Comparison of ENCODE assay signal across 1 cellular context in the genomic region with DNA sequence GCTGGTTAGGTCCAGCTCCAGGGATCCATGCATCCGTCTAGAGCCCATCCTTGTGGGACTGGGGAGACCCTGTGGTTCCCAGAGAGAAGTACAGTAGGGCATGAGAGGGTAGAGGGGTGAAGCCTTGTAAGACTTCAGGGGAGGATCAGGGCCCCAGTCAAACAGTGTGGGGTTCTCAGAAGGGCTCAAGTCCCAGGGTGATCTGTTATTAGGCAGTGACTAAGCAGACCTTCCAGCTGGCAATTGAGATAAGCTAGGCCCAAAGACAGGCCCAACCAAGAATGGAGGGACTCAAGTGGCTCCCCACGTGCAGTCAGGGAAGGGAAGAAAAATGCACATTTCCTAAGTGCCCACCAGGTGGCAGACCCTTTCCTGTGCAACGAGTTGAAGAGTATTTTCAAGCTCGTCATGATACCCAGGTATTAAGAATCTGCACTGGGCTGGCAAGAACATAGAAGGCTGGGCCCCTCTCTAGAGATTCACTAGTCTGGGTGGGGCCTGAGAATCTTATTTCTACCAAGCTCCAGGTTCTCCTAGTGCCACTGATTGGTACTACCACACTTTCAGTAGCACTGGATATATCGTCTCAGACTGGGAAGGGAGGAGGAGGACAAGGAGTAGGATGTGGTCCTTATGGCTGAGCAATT.
TF ChIP-seq lines count a peak whose summit lies in the region.

No MANE protein-coding gene starts in this region.

TF ChIP-seq in K562, 482 proteins besides CTCF, POLR2A, EP300 and RAD21 (continued from another document and continues in another):
- TF ChIP-seq, protein P1, sequence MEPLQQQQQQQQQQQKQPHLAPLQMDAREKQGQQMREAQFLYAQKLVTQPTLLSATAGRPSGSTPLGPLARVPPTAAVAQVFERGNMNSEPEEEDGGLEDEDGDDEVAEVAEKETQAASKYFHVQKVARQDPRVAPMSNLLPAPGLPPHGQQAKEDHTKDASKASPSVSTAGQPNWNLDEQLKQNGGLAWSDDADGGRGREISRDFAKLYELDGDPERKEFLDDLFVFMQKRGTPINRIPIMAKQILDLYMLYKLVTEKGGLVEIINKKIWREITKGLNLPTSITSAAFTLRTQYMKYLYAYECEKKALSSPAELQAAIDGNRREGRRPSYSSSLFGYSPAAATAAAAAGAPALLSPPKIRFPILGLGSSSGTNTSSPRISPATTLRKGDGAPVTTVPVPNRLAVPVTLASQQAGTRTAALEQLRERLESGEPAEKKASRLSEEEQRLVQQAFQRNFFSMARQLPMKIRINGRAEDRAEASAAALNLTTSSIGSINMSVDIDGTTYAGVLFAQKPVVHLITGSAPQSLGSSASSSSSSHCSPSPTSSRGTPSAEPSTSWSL (CRISPR knock-in tag; IDR thresholded peaks at IDR 0.05; ENCODE audit: borderline replicate concordance), result no peak
- TF ChIP-seq SMARCE1 (IDR thresholded peaks at IDR 0.05) (peak; percentile 95), CREB1 (IDR thresholded peaks at IDR 0.05) (no peak), CREB1 (CRISPR knock-in tag; IDR thresholded peaks at IDR 0.05) (no peak), GABPB2 (CRISPR knock-in tag; conservative IDR thresholded peaks at IDR 0.05) (no peak), KAT8 (IDR thresholded peaks at IDR 0.05; ENCODE audit: low read depth) (no peak), SOX6 (IDR thresholded peaks at IDR 0.05) (peak; percentile 83), SRSF3 (IDR thresholded peaks at IDR 0.05; ENCODE audit: insufficient read depth, low read length) (no peak), KAT7 (CRISPR knock-in tag; IDR thresholded peaks at IDR 0.05; ENCODE audit: borderline replicate concordance) (no peak), ZBED1 (IDR thresholded peaks at IDR 0.05) (no peak), SIN3B (IDR thresholded peaks at IDR 0.05; ENCODE audit: low read depth) (no peak), ARID2 (IDR thresholded peaks at IDR 0.05) (no peak), NELFE (IDR thresholded peaks at IDR 0.05; ENCODE audit: insufficient read depth, insufficient read length) (no peak), ZEB2 (IDR thresholded peaks at IDR 0.05) (0 out of 2 replicates have a peak, but pooled peaks have one; percentile 51), ZNF274 (IDR thresholded peaks at IDR 0.05; ENCODE audit: borderline replicate concordance, low read depth, low read length) (no peak), ZNF79 (CRISPR knock-in tag; IDR thresholded peaks at IDR 0.05; ENCODE audit: low read depth) (no peak), MYBL2 (IDR thresholded peaks at IDR 0.05; ENCODE audit: low read depth) (no peak), MYBL2 (CRISPR knock-in tag; IDR thresholded peaks at IDR 0.05; ENCODE audit: borderline replicate concordance) (no peak), MYC (IDR thresholded peaks at IDR 0.05; ENCODE audit: low read depth, low read length) (peak; percentile 95), MYC (CRISPR knock-in tag; IDR thresholded peaks at IDR 0.05; ENCODE audit: borderline replicate concordance, low read depth) (no peak), GATAD2B (IDR thresholded peaks at IDR 0.05; ENCODE audit: borderline replicate concordance) (peak; percentile 60; the same call in 1 of the 2 replicates)
- TF ChIP-seq, protein P2, sequence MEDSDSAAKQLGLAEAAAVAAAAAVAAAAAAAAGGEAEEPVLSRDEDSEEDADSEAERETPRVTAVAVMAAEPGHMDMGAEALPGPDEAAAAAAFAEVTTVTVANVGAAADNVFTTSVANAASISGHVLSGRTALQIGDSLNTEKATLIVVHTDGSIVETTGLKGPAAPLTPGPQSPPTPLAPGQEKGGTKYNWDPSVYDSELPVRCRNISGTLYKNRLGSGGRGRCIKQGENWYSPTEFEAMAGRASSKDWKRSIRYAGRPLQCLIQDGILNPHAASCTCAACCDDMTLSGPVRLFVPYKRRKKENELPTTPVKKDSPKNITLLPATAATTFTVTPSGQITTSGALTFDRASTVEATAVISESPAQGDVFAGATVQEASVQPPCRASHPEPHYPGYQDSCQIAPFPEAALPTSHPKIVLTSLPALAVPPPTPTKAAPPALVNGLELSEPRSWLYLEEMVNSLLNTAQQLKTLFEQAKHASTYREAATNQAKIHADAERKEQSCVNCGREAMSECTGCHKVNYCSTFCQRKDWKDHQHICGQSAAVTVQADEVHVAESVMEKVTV (CRISPR knock-in tag; IDR thresholded peaks at IDR 0.05), result no peak
- TF ChIP-seq, protein P3, sequence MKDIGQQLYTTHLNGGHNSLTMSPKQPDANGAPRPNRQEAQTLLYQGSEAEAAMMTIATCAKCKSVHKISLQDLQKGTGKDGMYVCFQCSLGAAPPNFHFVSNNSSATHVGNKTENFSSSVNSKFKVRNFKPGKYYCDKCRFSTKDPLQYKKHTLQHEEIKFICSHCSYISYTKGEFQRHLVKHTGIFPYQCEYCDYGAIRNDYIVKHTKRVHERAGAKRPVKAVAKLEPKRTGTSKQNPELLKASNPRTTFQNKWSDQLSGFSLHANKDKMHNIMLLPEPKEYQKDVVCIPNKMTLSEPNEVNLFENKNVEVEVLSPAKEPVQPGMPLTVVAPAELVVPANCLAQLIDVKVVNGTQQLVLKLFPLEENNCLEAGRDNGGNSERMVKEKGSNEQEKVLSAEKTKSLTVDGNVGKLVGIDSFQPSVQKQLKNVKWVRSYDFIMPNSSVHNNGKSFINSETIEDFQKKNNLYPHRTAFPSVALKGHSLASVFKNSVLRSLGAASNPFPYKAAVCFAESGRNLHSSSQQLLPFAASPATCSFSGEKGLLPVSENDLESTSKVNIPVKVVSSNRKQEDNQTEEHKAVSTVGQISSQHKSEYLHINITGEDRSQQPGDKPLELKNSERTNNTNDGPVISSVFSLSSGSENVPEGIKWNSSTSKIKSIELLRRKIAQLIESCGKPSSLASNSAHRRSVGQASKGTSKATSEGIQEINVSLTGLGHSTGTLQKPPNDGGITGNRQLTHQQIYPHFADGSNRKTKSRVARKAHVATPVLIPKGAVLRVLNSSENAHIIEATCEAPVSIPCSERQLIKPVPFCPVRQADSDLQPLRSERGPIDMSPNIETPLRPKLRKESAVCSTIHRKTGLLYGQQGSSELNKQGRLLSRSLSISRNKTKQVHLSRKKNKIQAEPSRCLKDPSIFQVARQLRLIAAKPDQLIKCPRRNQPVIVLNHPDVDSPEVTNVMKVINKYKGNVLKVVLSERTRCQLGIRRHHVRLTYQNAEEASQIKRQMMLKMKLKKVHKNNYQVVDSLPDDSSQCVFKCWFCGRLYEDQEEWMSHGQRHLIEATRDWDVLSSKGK (CRISPR knock-in tag; IDR thresholded peaks at IDR 0.05), result no peak
- TF ChIP-seq, protein P4, sequence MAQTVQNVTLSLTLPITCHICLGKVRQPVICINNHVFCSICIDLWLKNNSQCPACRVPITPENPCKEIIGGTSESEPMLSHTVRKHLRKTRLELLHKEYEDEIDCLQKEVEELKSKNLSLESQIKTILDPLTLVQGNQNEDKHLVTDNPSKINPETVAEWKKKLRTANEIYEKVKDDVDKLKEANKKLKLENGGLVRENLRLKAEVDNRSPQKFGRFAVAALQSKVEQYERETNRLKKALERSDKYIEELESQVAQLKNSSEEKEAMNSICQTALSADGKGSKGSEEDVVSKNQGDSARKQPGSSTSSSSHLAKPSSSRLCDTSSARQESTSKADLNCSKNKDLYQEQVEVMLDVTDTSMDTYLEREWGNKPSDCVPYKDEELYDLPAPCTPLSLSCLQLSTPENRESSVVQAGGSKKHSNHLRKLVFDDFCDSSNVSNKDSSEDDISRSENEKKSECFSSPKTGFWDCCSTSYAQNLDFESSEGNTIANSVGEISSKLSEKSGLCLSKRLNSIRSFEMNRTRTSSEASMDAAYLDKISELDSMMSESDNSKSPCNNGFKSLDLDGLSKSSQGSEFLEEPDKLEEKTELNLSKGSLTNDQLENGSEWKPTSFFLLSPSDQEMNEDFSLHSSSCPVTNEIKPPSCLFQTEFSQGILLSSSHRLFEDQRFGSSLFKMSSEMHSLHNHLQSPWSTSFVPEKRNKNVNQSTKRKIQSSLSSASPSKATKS (CRISPR knock-in tag; IDR thresholded peaks at IDR 0.05), result no peak
- TF ChIP-seq, protein P5, sequence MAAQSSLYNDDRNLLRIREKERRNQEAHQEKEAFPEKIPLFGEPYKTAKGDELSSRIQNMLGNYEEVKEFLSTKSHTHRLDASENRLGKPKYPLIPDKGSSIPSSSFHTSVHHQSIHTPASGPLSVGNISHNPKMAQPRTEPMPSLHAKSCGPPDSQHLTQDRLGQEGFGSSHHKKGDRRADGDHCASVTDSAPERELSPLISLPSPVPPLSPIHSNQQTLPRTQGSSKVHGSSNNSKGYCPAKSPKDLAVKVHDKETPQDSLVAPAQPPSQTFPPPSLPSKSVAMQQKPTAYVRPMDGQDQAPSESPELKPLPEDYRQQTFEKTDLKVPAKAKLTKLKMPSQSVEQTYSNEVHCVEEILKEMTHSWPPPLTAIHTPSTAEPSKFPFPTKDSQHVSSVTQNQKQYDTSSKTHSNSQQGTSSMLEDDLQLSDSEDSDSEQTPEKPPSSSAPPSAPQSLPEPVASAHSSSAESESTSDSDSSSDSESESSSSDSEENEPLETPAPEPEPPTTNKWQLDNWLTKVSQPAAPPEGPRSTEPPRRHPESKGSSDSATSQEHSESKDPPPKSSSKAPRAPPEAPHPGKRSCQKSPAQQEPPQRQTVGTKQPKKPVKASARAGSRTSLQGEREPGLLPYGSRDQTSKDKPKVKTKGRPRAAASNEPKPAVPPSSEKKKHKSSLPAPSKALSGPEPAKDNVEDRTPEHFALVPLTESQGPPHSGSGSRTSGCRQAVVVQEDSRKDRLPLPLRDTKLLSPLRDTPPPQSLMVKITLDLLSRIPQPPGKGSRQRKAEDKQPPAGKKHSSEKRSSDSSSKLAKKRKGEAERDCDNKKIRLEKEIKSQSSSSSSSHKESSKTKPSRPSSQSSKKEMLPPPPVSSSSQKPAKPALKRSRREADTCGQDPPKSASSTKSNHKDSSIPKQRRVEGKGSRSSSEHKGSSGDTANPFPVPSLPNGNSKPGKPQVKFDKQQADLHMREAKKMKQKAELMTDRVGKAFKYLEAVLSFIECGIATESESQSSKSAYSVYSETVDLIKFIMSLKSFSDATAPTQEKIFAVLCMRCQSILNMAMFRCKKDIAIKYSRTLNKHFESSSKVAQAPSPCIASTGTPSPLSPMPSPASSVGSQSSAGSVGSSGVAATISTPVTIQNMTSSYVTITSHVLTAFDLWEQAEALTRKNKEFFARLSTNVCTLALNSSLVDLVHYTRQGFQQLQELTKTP (IDR thresholded peaks at IDR 0.05; ENCODE audit: low read depth in 1 of 2, partially characterized antibody in 2 of 2), result no peak
- TF ChIP-seq, protein P6, sequence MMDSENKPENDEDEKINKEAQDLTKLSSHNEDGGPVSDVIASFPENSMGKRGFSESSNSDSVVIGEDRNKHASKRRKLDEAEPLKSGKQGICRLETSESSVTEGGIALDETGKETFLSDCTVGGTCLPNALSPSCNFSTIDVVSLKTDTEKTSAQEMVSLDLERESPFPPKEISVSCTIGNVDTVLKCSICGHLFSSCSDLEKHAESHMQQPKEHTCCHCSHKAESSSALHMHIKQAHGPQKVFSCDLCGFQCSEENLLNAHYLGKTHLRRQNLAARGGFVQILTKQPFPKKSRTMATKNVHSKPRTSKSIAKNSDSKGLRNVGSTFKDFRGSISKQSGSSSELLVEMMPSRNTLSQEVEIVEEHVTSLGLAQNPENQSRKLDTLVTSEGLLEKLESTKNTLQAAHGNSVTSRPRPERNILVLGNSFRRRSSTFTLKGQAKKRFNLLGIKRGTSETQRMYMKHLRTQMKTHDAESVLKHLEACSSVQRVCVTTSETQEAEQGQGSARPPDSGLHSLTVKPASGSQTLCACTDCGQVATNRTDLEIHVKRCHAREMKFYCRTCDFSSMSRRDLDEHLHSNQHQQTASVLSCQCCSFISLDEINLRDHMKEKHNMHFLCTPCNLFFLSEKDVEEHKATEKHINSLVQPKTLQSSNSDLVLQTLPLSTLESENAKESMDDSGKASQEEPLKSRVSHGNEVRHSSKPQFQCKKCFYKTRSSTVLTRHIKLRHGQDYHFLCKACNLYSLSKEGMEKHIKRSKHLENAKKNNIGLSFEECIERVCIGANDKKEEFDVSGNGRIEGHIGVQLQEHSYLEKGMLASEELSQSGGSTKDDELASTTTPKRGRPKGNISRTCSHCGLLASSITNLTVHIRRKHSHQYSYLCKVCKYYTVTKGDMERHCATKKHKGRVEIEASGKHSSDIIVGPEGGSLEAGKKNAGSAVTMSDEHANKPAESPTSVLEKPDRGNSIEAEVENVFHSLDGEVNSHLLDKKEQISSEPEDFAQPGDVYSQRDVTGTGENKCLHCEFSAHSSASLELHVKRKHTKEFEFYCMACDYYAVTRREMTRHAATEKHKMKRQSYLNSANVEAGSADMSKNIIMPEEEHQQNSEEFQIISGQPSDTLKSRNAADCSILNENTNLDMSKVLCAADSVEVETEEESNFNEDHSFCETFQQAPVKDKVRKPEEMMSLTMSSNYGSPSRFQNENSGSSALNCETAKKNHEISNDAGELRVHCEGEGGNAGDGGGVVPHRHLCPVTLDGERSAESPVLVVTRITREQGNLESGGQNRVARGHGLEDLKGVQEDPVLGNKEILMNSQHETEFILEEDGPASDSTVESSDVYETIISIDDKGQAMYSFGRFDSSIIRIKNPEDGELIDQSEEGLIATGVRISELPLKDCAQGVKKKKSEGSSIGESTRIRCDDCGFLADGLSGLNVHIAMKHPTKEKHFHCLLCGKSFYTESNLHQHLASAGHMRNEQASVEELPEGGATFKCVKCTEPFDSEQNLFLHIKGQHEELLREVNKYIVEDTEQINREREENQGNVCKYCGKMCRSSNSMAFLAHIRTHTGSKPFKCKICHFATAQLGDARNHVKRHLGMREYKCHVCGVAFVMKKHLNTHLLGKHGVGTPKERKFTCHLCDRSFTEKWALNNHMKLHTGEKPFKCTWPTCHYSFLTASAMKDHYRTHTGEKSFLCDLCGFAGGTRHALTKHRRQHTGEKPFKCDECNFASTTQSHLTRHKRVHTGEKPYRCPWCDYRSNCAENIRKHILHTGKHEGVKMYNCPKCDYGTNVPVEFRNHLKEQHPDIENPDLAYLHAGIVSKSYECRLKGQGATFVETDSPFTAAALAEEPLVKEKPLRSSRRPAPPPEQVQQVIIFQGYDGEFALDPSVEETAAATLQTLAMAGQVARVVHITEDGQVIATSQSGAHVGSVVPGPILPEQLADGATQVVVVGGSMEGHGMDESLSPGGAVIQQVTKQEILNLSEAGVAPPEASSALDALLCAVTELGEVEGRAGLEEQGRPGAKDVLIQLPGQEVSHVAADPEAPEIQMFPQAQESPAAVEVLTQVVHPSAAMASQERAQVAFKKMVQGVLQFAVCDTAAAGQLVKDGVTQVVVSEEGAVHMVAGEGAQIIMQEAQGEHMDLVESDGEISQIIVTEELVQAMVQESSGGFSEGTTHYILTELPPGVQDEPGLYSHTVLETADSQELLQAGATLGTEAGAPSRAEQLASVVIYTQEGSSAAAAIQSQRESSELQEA (IDR thresholded peaks at IDR 0.05; ENCODE audit: low read depth), result no peak
- TF ChIP-seq, protein P7, sequence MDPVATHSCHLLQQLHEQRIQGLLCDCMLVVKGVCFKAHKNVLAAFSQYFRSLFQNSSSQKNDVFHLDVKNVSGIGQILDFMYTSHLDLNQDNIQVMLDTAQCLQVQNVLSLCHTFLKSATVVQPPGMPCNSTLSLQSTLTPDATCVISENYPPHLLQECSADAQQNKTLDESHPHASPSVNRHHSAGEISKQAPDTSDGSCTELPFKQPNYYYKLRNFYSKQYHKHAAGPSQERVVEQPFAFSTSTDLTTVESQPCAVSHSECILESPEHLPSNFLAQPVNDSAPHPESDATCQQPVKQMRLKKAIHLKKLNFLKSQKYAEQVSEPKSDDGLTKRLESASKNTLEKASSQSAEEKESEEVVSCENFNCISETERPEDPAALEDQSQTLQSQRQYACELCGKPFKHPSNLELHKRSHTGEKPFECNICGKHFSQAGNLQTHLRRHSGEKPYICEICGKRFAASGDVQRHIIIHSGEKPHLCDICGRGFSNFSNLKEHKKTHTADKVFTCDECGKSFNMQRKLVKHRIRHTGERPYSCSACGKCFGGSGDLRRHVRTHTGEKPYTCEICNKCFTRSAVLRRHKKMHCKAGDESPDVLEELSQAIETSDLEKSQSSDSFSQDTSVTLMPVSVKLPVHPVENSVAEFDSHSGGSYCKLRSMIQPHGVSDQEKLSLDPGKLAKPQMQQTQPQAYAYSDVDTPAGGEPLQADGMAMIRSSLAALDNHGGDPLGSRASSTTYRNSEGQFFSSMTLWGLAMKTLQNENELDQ (CRISPR knock-in tag; IDR thresholded peaks at IDR 0.05; ENCODE audit: borderline replicate concordance), result no peak
